ENCODE assay signal across 2 cellular contexts in genomic region chr12:55647027-55647426, GRCh38.
TF ChIP-seq lines count a peak whose summit lies in the region.

No MANE protein-coding gene starts in this region.

TF ChIP-seq in HepG2, 621 proteins besides CTCF, POLR2A, EP300 and RAD21:
- TF ChIP-seq NR0B2 (CRISPR knock-in tag; IDR thresholded peaks at IDR 0.05) (no peak), TBP (CRISPR knock-in tag; IDR thresholded peaks at IDR 0.05) (no peak), HDAC1 (CRISPR knock-in tag; IDR thresholded peaks at IDR 0.05) (no peak), ZNF224 (CRISPR knock-in tag; IDR thresholded peaks at IDR 0.05) (no peak), CERS6 (CRISPR knock-in tag; IDR thresholded peaks at IDR 0.05) (no peak), NR2C2 (CRISPR knock-in tag; IDR thresholded peaks at IDR 0.05; ENCODE audit: borderline replicate concordance) (no peak), TEAD3 (CRISPR knock-in tag; optimal IDR thresholded peaks at IDR 0.05; ENCODE audit: borderline replicate concordance) (no peak), ZNF513 (CRISPR knock-in tag; conservative IDR thresholded peaks at IDR 0.05) (no peak), TFAP4 (IDR thresholded peaks at IDR 0.05; ENCODE audit: borderline replicate concordance, low read depth) (no peak)

TF ChIP-seq in GM12878, 131 proteins besides CTCF, POLR2A, EP300 and RAD21:
- no peak for TF ChIP-seq JUND (IDR thresholded peaks at IDR 0.05; ENCODE audit: low read depth, low read length)
